ENCODE assay signal across 9 cellular contexts in genomic region chr6:32096394-32097258, GRCh38. TPM values are rescaled to one million over a fixed set of nuclear protein-coding genes. Genes with fewer than 3 reads are reported as not detected.
DNase-seq lines count a peak whose midpoint lies in the region; ATAC-seq and TF ChIP-seq lines count a peak whose summit lies in the region.
"Had no signal": no experiment of that assay in that cellular context is flagged by ENCODE, and none has a peak within 500 bp of the region (broad histone marks: within the 10 kb centered on the region; RNA-seq: fewer than 3 reads in every experiment).

No MANE protein-coding gene starts in this region.

- H3K4me1 Mint-ChIP-seq in GM23338: no peaks in the 10 kb centered on the region; the same call in 2 of the 3 replicates
- peaks cover 0 to 4% (median 1%) of the 10 kb centered on the region in 4 donors for H3K4me1 Mint-ChIP-seq in CD4-positive, alpha-beta memory T cell

- no peaks in the 10 kb centered on the region for H3K4me1 ChIP-seq in GM23338 (ENCODE audit: insufficient read depth)
- peaks cover 8 to 40% (median 23%) of the 10 kb centered on the region in 3 donors for H3K4me1 ChIP-seq in esophagus squamous epithelium
- no peaks in the 10 kb centered on the region for H3K4me1 ChIP-seq in psoas muscle
- no peaks in the 10 kb centered on the region for H3K4me1 ChIP-seq in SJCRH30
- H3K4me1 ChIP-seq in CD4-positive, alpha-beta memory T cell (ENCODE audit: insufficient read depth, low read length): no peaks in the 10 kb centered on the region

- H3K36me3 Mint-ChIP-seq in GM23338 (ENCODE audit: low read depth): no peaks in the 10 kb centered on the region
- H3K36me3 Mint-ChIP-seq in CD4-positive, alpha-beta memory T cell: no peaks in the 10 kb centered on the region

- ATAC-seq in GM23338: peak; percentile 81
- peak; percentile 46 for ATAC-seq in SK-N-SH treated with all-trans-retinoic acid at 6 μM for 48 hours
- ATAC-seq in psoas muscle: peak; percentile 27 to 47 (median 38)
- no peak for ATAC-seq in GM21717 (IDR thresholded peaks at IDR 0.05; ENCODE audit: unreplicated experiment)

- H3K27me3 ChIP-seq in GM23338 (ENCODE audit: insufficient read depth) (peaks cover 35% of the 10 kb centered on the region), esophagus squamous epithelium (peaks cover 0 to 44% (median 8%) of the 10 kb centered on the region in 4 donors), psoas muscle (ENCODE audit: insufficient read depth in 3 of 3, low read length in 2 of 3) (peaks cover 0 to 28% (median 17%) of the 10 kb centered on the region in 3 donors), SJCRH30 (peaks cover 4% of the 10 kb centered on the region)
- peaks cover 23% of the 10 kb centered on the region for H3K27me3 ChIP-seq in CD4-positive, alpha-beta memory T cell (ENCODE audit: insufficient read depth, low read length)

- no peak overlapping the region for H3K27ac Mint-ChIP-seq in GM23338
- no peak overlapping the region for H3K27ac Mint-ChIP-seq in CD4-positive, alpha-beta memory T cell
- H3K27ac Mint-ChIP-seq: CD4-positive, CD25-positive, alpha-beta regulatory T cell had no signal

- WGBS in esophagus squamous epithelium, 2 donors: 39 to 40% methylated on average over 2 to 6 of the region's 90 CpGs
- 30 to 46% (median 34%) methylated on average over 80 to 90 of the region's 90 CpGs for WGBS in psoas muscle, 3 donors

- H3K9me3 ChIP-seq in esophagus squamous epithelium (no peaks in the 10 kb centered on the region), psoas muscle (no peaks in the 10 kb centered on the region), SJCRH30 (replicated peaks) (no peaks in the 10 kb centered on the region)
- no peaks in the 10 kb centered on the region for H3K9me3 ChIP-seq in CD4-positive, alpha-beta memory T cell (ENCODE audit: control insufficient read depth in 1 of 2, low read length in 2 of 2)

- peak overlapping the region; percentile 61; the same call in 2 of the 3 replicates for H3K4me3 Mint-ChIP-seq in GM23338
- H3K4me3 Mint-ChIP-seq in CD4-positive, alpha-beta memory T cell: peak overlapping the region in 3 of 8 donors; percentile 10 to 77 (median 35)

- no peaks in the 10 kb centered on the region for H3K9me2 ChIP-seq in GM23338 (ENCODE audit: insufficient read depth)

- H4K20me1 ChIP-seq in GM23338 (replicated peaks; ENCODE audit: insufficient read depth): no peaks in the 10 kb centered on the region

- peak overlapping the region; percentile 32 for H2AFZ ChIP-seq in GM23338

- H3K9me3 Mint-ChIP-seq in GM23338: no peaks in the 10 kb centered on the region
- no peaks in the 10 kb centered on the region for H3K9me3 Mint-ChIP-seq in CD4-positive, alpha-beta memory T cell
- H3K9me3 Mint-ChIP-seq: CD4-positive, CD25-positive, alpha-beta regulatory T cell had no signal

- H3K79me2 ChIP-seq in GM23338 (replicated peaks; ENCODE audit: insufficient read depth): no peaks in the 10 kb centered on the region

- POLR2A ChIA-PET in CD4-positive, alpha-beta memory T cell (lab: Charles Lee; ENCODE audit: partially characterized antibody): no interaction called here

- TF ChIP-seq CTCF in GM23338 (conservative IDR thresholded peaks at IDR 0.05; ENCODE audit: low read depth in 2 of 2) (peak; percentile 35 to 66), esophagus squamous epithelium (IDR thresholded peaks at IDR 0.05) (no peak), psoas muscle (IDR thresholded peaks at IDR 0.05) (no peak)

- H3K4me3 ChIP-seq in GM23338: peak overlapping the region; percentile 48; the same call in 1 of the 2 replicates
- H3K4me3 ChIP-seq in esophagus squamous epithelium: peak overlapping the region in 3 of 4 donors; percentile 0 to 49 (median 25)
- H3K4me3 ChIP-seq in psoas muscle: peak overlapping the region; percentile 44
- H3K4me3 ChIP-seq in SJCRH30: no peak overlapping the region
- no peak overlapping the region for H3K4me3 ChIP-seq in CD4-positive, alpha-beta memory T cell (ENCODE audit: low read length in 2 of 2)

- intact Hi-C loops in esophagus squamous epithelium (cut with DNase I): no loop called here
- intact Hi-C loops in psoas muscle (cut with DNase I): no loop called here
- intact Hi-C loops in CD4-positive, alpha-beta memory T cell (cut with micrococcal nuclease): no loop called here

- H3F3A ChIP-seq in GM23338 (replicated peaks; ENCODE audit: low read depth): no peaks in the 10 kb centered on the region

- H3K4me2 ChIP-seq in GM23338: peak overlapping the region; percentile 57; the same call in 1 of the 2 replicates

- TF ChIP-seq POLR2A in esophagus squamous epithelium (IDR thresholded peaks at IDR 0.05): no peak

- peaks cover 22% of the 10 kb centered on the region for H3K27me3 Mint-ChIP-seq in GM23338 (ENCODE audit: insufficient read depth, low read depth, poor library complexity)
- H3K27me3 Mint-ChIP-seq in CD4-positive, alpha-beta memory T cell: peaks cover 15 to 29% of the 10 kb centered on the region in 2 donors

- H3K27ac ChIP-seq in GM23338 (ENCODE audit: low read depth) (no peak overlapping the region), esophagus squamous epithelium (peak overlapping the region in 1 of 4 donors; percentile 36), psoas muscle (no peak overlapping the region), SJCRH30 (no peak overlapping the region)
- H3K27ac ChIP-seq in CD4-positive, alpha-beta memory T cell (ENCODE audit: low read depth, low read length): no peak overlapping the region

- CTCF ChIA-PET in CD4-positive, alpha-beta memory T cell (lab: Charles Lee; ENCODE audit: partially characterized antibody): no interaction called here

- DNase-seq in GM23338 (ENCODE audit: low spot score) (peak; percentile 73), esophagus squamous epithelium (lab: John Stamatoyannopoulos, UW) (no peak), psoas muscle (peak in 1 of 2 donors; percentile 50), superior temporal gyrus (ENCODE audit: extremely low spot score) (no peak), SJCRH30 (no peak)
- no peak for DNase-seq in CD4-positive, alpha-beta memory T cell
- DNase-seq: CD4-positive, CD25-positive, alpha-beta regulatory T cell had no signal

- no peaks in the 10 kb centered on the region for H3K36me3 ChIP-seq in GM23338 (ENCODE audit: insufficient read depth)
- peaks cover 0 to 13% (median 0%) of the 10 kb centered on the region in 3 donors for H3K36me3 ChIP-seq in esophagus squamous epithelium
- H3K36me3 ChIP-seq in psoas muscle (ENCODE audit: insufficient read depth in 1 of 2, low read depth in 1 of 2): no peaks in the 10 kb centered on the region
- H3K36me3 ChIP-seq in SJCRH30: no peaks in the 10 kb centered on the region
- no peaks in the 10 kb centered on the region for H3K36me3 ChIP-seq in CD4-positive, alpha-beta memory T cell (ENCODE audit: insufficient read depth, low read length)

TF ChIP-seq in GM23338, 12 proteins besides CTCF, POLR2A, EP300 and RAD21 (continues in another document):
- TF ChIP-seq POLR2AphosphoS5 (IDR thresholded peaks at IDR 0.05; ENCODE audit: low read depth) (no peak), NANOG (IDR thresholded peaks at IDR 0.05; ENCODE audit: borderline replicate concordance) (no peak)

RNA-seq across cellular contexts. Expression of gene TNXB, which starts 12.5 kb away (rescaled TPM):
- 3.4 and 6.0 TPM in 2 replicates for total RNA-seq in GM23338 (2014; rRNA removed; shearing (Covaris generic))
- polyA plus RNA-seq in GM23338 (2016; fragmentation: Nextera tagmentation; extraction: Ambion mirVana): 1.1 and 2.0 TPM in 2 replicates
- total RNA-seq in esophagus squamous epithelium: 100 to 1,000 TPM in 1 of 4 donors, 10 to 100 TPM in 3; 10.5 to 102 (median 31.0) TPM
- total RNA-seq in psoas muscle: 10 to 100 TPM; 14.5 to 26.1 (median 23.9) TPM
- 10 to 100 TPM in 1 of 3 donors, 1 to 10 TPM in 2; 7.0 to 13.6 (median 9.1) TPM for polyA plus RNA-seq in psoas muscle
- total RNA-seq in SJCRH30 (2014; rRNA removed; shearing (Covaris generic)): 1.6 and 3.3 TPM in 2 replicates
- 10 to 100 TPM; 16.5 to 22.4 TPM for total RNA-seq in CD4-positive, alpha-beta memory T cell
- under 1 TPM in 1 of 2 donors, not detected in 1; 0.31 TPM for polyA plus RNA-seq in CD4-positive, alpha-beta memory T cell

RNA-seq across cellular contexts. Expression of gene ATF6B, which starts 31.4 kb away (rescaled TPM):
- 21.7 and 24.9 TPM in 2 replicates for total RNA-seq in GM23338 (2014; rRNA removed; shearing (Covaris generic))
- polyA plus RNA-seq in GM23338 (2016; fragmentation: Nextera tagmentation; extraction: Ambion mirVana): 25.9 and 26.1 TPM in 2 replicates
- total RNA-seq in esophagus squamous epithelium: 10 to 100 TPM; 27.3 to 45.4 (median 30.0) TPM
- total RNA-seq in psoas muscle: 10 to 100 TPM; 17.2 to 23.8 (median 19.9) TPM
- polyA plus RNA-seq in psoas muscle: 10 to 100 TPM; 13.0 to 35.2 (median 15.1) TPM
- total RNA-seq in SJCRH30 (2014; rRNA removed; shearing (Covaris generic)): 26.1 and 33.0 TPM in 2 replicates
- 100 to 1,000 TPM; 151 to 154 TPM for total RNA-seq in CD4-positive, alpha-beta memory T cell
- 10 to 100 TPM; 11.4 to 27.7 TPM for polyA plus RNA-seq in CD4-positive, alpha-beta memory T cell

RNA-seq across cellular contexts. Expression of gene FKBPL, which starts 33.5 kb away (rescaled TPM):
- total RNA-seq in GM23338 (2014; rRNA removed; shearing (Covaris generic)): 6.4 and 7.5 TPM in 2 replicates
- polyA plus RNA-seq in GM23338 (2016; fragmentation: Nextera tagmentation; extraction: Ambion mirVana) (7.6 and 9.6 TPM in 2 replicates), psoas muscle (10 to 100 TPM in 1 of 3 donors, 1 to 10 TPM in 2; 8.2 to 12.2 (median 9.9) TPM)
- total RNA-seq in esophagus squamous epithelium (10 to 100 TPM in 1 of 4 donors, 1 to 10 TPM in 3; 5.9 to 16.7 (median 6.8) TPM), psoas muscle (1 to 10 TPM; 2.1 to 4.3 (median 4.1) TPM)
- 8.2 and 8.7 TPM in 2 replicates for total RNA-seq in SJCRH30 (2014; rRNA removed; shearing (Covaris generic))
- total RNA-seq in CD4-positive, alpha-beta memory T cell: 1 to 10 TPM; 2.2 to 2.8 TPM
- 1 to 10 TPM; 2.0 to 3.0 TPM for polyA plus RNA-seq in CD4-positive, alpha-beta memory T cell

RNA-seq across cellular contexts. Expression of gene PRRT1, which starts 55.1 kb away (rescaled TPM):
- 1.2 TPM in 1 of 2 replicates, not detected in the other for total RNA-seq in GM23338 (2014; rRNA removed; shearing (Covaris generic))
- polyA plus RNA-seq in GM23338 (2016; fragmentation: Nextera tagmentation; extraction: Ambion mirVana): 1.7 and 2.7 TPM in 2 replicates
- under 1 TPM in 3 of 4 donors, not detected in 1; 0.35 to 0.87 (median 0.57) TPM for total RNA-seq in esophagus squamous epithelium
- under 1 TPM; 0.08 to 0.51 (median 0.16) TPM for total RNA-seq in psoas muscle
- under 1 TPM; 0.22 to 0.28 (median 0.26) TPM for polyA plus RNA-seq in psoas muscle
- 0.25 and 0.30 TPM in 2 replicates for total RNA-seq in SJCRH30 (2014; rRNA removed; shearing (Covaris generic))
- 1 to 10 TPM; 1.5 to 1.9 TPM for total RNA-seq in CD4-positive, alpha-beta memory T cell
- polyA plus RNA-seq in CD4-positive, alpha-beta memory T cell: under 1 TPM in 1 of 2 donors, not detected in 1; 0.60 TPM

RNA-seq across cellular contexts. Expression of gene PPT2, which starts 57.3 kb away (rescaled TPM):
- total RNA-seq in GM23338 (2014; rRNA removed; shearing (Covaris generic)): 12.5 and 20.6 TPM in 2 replicates
- polyA plus RNA-seq in GM23338 (2016; fragmentation: Nextera tagmentation; extraction: Ambion mirVana) (8.9 and 10.1 TPM in 2 replicates), psoas muscle (10 to 100 TPM; 12.5 to 28.3 (median 18.0) TPM)
- total RNA-seq in esophagus squamous epithelium (100 to 1,000 TPM in 1 of 4 donors, 10 to 100 TPM in 3; 17.3 to 133 (median 23.7) TPM), psoas muscle (10 to 100 TPM; 11.3 to 15.1 (median 14.0) TPM)
- total RNA-seq in SJCRH30 (2014; rRNA removed; shearing (Covaris generic)): 120 and 150 TPM in 2 replicates
- 10 to 100 TPM; 12.7 to 15.4 TPM for total RNA-seq in CD4-positive, alpha-beta memory T cell
- 1 to 10 TPM; 3.8 TPM for polyA plus RNA-seq in CD4-positive, alpha-beta memory T cell

Comparison
In these comparisons a context has a peak if more than half of its experiments do, and no peak if none do; other contexts are left out.
1. H3K4me3 ChIP-seq: peak in GM23338 (single experiment), esophagus squamous epithelium (3 of 4) and psoas muscle (single experiment); none in SJCRH30 (single experiment) and CD4-positive, alpha-beta memory T cell (0 of 2).
2. CTCF ChIP-seq: peak in GM23338 (2 of 2); none in esophagus squamous epithelium (0 of 6) and psoas muscle (single experiment).